ENCODE assay signal across 23 cellular contexts in genomic region chr7:71594746-71595145, GRCh38.
"Had no signal": no experiment of that assay in that cellular context is flagged by ENCODE, and none has a peak within 500 bp of the region (broad histone marks: within the 10 kb centered on the region; RNA-seq: fewer than 3 reads in every experiment).

No MANE protein-coding gene starts in this region.

- H3K27me3 ChIP-seq: left lung, ovary, right atrium auricular region, right lobe of liver, spleen, suprapubic skin, transverse colon, upper lobe of left lung had no signal

- H3K4me3 ChIP-seq: left lung, lower lobe of right lung, ovary, right atrium auricular region, right lobe of liver, skin epidermis, spleen, suprapubic skin, transverse colon, upper lobe of left lung had no signal

- H3K27ac Mint-ChIP-seq: naive B cell; natural killer cell; nephron progenitor cell; progenitor cell of endocrine pancreas; stimulated activated effector memory CD8-positive, alpha-beta T cell treated with anti-CD3 and anti-CD28 coated beads, Interleukin-12 subunit alpha, Interleukin-12 subunit beta, amount 100 ng/mL, for 72 hours; stimulated activated naive CD8-positive, alpha-beta T cell treated with anti-CD3 and anti-CD28 coated beads, Interleukin-15, Interleukin-2, amounts not matched to agents 100 ng/mL and 50 ng/mL, for 24 hours had no signal

- H3K4me1 ChIP-seq: left lung, lower lobe of right lung, right atrium auricular region, right lobe of liver, spleen, suprapubic skin, transverse colon, upper lobe of left lung had no signal

- H3K4me3 Mint-ChIP-seq: naive B cell; natural killer cell; nephron progenitor cell; stimulated activated effector memory CD8-positive, alpha-beta T cell treated with anti-CD3 and anti-CD28 coated beads, Interleukin-12 subunit alpha, Interleukin-12 subunit beta, amount 100 ng/mL, for 72 hours; stimulated activated naive CD8-positive, alpha-beta T cell treated with anti-CD3 and anti-CD28 coated beads, Interleukin-15, Interleukin-2, amounts not matched to agents 100 ng/mL and 50 ng/mL, for 24 hours had no signal

- DNase-seq: hippocampal formation; kidney glomerular epithelial cell; left colon; left lung; lower lobe of right lung; mammary epithelial cell; mesenchymal stem cell; naive B cell; natural killer cell; nephron progenitor cell; ovary; right lobe of liver; spleen; stimulated activated CD4-positive, alpha-beta T cell treated with anti-CD3 and anti-CD28 coated beads, Interleukin-4, amount 100 ng/mL, for 24 hours; stimulated activated naive CD4-positive, alpha-beta T cell; transverse colon; upper lobe of left lung had no signal

- H3K9me3 ChIP-seq: left lung, lower lobe of right lung, ovary, right atrium auricular region, right lobe of liver, suprapubic skin, transverse colon, upper lobe of left lung had no signal

- H3K27me3 Mint-ChIP-seq: naive B cell; stimulated activated naive CD8-positive, alpha-beta T cell treated with anti-CD3 and anti-CD28 coated beads, Interleukin-15, Interleukin-2, amounts not matched to agents 100 ng/mL and 50 ng/mL, for 24 hours had no signal

- H3K36me3 ChIP-seq: left lung, lower lobe of right lung, ovary, right atrium auricular region, right lobe of liver, spleen, suprapubic skin, transverse colon, upper lobe of left lung had no signal

- H3K36me3 Mint-ChIP-seq: naive B cell; natural killer cell; stimulated activated effector memory CD8-positive, alpha-beta T cell treated with anti-CD3 and anti-CD28 coated beads, Interleukin-12 subunit alpha, Interleukin-12 subunit beta, amount 100 ng/mL, for 72 hours had no signal

- H3K4me1 Mint-ChIP-seq: naive B cell; natural killer cell; stimulated activated effector memory CD8-positive, alpha-beta T cell treated with anti-CD3 and anti-CD28 coated beads, Interleukin-12 subunit alpha, Interleukin-12 subunit beta, amount 100 ng/mL, for 72 hours had no signal

- H3K9me3 Mint-ChIP-seq: nephron progenitor cell had no signal

- H3K27ac ChIP-seq: left lung, lower lobe of right lung, ovary, right atrium auricular region, right lobe of liver, skin epidermis, spleen, suprapubic skin, transverse colon, upper lobe of left lung had no signal

- ATAC-seq: left colon; left lung; lower lobe of right lung; natural killer cell; right lobe of liver; stimulated activated effector memory CD8-positive, alpha-beta T cell treated with anti-CD3 and anti-CD28 coated beads, Interleukin-12 subunit alpha, Interleukin-12 subunit beta, amount 100 ng/mL, for 72 hours had no signal
